2 cellular contexts compared by ENCODE assay signal in the genomic region with DNA sequence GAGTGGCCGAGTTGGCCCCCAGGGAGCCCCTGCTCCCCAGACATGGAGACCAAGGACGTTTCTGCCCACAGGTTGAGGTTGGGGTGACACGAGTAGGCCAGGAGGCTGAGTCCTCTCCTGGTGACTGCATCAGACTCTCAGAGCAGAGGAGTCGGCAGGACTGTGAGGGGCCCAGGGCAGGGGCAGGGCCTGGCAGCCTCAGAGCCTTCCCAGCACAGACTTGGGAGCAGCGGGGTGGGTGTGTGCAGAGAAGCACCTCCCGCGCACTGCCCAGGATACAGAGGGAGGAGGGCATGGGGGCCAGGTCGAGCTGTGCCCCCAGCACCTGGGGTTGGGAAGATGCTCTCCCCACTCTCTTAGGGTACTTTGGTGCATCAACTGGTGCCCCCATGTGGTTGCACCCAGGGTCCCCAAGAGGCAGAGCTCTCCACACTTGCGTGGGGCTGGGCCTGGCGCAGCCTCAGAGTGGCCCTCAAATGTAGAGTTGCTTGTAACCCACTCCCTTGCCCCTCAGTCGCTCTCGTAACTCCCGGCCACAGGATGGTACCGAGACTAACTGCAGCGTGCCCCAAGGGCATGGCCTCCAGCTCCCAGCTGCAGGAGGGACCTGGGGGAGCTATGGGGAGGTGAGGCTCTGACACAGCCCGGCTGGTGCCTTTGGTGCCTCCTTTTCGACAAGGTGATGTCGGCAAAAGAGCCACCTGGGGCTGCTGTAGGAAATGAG.
TF ChIP-seq lines count a peak whose summit lies in the region.

No MANE protein-coding gene starts in this region.

TF ChIP-seq in HEK293, 187 proteins besides CTCF, POLR2A, EP300 and RAD21 (continued from another document):
- TF ChIP-seq, protein P1, sequence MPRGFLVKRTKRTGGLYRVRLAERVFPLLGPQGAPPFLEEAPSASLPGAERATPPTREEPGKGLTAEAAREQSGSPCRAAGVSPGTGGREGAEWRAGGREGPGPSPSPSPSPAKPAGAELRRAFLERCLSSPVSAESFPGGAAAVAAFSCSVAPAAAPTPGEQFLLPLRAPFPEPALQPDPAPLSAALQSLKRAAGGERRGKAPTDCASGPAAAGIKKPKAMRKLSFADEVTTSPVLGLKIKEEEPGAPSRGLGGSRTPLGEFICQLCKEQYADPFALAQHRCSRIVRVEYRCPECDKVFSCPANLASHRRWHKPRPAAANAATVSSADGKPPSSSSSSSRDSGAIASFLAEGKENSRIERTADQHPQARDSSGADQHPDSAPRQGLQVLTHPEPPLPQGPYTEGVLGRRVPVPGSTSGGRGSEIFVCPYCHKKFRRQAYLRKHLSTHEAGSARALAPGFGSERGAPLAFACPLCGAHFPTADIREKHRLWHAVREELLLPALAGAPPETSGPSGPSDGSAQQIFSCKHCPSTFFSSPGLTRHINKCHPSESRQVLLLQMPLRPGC (tag by site-specific recombination; IDR thresholded peaks at IDR 0.05) = no peak
- no peak for TF ChIP-seq ZNF610 (tag by site-specific recombination; IDR thresholded peaks at IDR 0.05; ENCODE audit: borderline replicate concordance)
- TF ChIP-seq ZNF175 (tag by site-specific recombination; IDR thresholded peaks at IDR 0.05) = no peak
- no peak for TF ChIP-seq ZFHX2 (tag by site-specific recombination; conservative IDR thresholded peaks at IDR 0.05)
- no peak for TF ChIP-seq TRIM28 (IDR thresholded peaks at IDR 0.05; ENCODE audit: borderline replicate concordance, low read length)
- TF ChIP-seq ZNF335 (tag by site-specific recombination; conservative IDR thresholded peaks at IDR 0.05) = no peak
- TF ChIP-seq SETDB1 (IDR thresholded peaks at IDR 0.05; ENCODE audit: insufficient read length, low read length) = no peak
- TF ChIP-seq ZBTB8A (tag by site-specific recombination; IDR thresholded peaks at IDR 0.05) = no peak
- TF ChIP-seq, protein P2, sequence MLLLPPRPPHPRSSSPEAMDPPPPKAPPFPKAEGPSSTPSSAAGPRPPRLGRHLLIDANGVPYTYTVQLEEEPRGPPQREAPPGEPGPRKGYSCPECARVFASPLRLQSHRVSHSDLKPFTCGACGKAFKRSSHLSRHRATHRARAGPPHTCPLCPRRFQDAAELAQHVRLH (tag by site-specific recombination; IDR thresholded peaks at IDR 0.05) = no peak
- TF ChIP-seq ZBTB17 (tag by site-specific recombination; IDR thresholded peaks at IDR 0.05) = no peak
- TF ChIP-seq MYNN (tag by site-specific recombination; IDR thresholded peaks at IDR 0.05; ENCODE audit: borderline replicate concordance) = no peak
- TF ChIP-seq ZNF416 (tag by site-specific recombination; IDR thresholded peaks at IDR 0.05) = no peak
- no peak for TF ChIP-seq ZNF473 (tag by site-specific recombination; IDR thresholded peaks at IDR 0.05)
- TF ChIP-seq, protein P3, sequence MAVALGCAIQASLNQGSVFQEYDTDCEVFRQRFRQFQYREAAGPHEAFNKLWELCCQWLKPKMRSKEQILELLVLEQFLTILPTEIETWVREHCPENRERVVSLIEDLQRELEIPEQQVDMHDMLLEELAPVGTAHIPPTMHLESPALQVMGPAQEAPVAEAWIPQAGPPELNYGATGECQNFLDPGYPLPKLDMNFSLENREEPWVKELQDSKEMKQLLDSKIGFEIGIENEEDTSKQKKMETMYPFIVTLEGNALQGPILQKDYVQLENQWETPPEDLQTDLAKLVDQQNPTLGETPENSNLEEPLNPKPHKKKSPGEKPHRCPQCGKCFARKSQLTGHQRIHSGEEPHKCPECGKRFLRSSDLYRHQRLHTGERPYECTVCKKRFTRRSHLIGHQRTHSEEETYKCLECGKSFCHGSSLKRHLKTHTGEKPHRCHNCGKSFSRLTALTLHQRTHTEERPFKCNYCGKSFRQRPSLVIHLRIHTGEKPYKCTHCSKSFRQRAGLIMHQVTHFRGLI (tag by site-specific recombination; IDR thresholded peaks at IDR 0.05) = no peak

TF ChIP-seq in WTC11, 78 proteins besides CTCF, POLR2A, EP300 and RAD21 (continued from another document):
- TF ChIP-seq, protein P4, sequence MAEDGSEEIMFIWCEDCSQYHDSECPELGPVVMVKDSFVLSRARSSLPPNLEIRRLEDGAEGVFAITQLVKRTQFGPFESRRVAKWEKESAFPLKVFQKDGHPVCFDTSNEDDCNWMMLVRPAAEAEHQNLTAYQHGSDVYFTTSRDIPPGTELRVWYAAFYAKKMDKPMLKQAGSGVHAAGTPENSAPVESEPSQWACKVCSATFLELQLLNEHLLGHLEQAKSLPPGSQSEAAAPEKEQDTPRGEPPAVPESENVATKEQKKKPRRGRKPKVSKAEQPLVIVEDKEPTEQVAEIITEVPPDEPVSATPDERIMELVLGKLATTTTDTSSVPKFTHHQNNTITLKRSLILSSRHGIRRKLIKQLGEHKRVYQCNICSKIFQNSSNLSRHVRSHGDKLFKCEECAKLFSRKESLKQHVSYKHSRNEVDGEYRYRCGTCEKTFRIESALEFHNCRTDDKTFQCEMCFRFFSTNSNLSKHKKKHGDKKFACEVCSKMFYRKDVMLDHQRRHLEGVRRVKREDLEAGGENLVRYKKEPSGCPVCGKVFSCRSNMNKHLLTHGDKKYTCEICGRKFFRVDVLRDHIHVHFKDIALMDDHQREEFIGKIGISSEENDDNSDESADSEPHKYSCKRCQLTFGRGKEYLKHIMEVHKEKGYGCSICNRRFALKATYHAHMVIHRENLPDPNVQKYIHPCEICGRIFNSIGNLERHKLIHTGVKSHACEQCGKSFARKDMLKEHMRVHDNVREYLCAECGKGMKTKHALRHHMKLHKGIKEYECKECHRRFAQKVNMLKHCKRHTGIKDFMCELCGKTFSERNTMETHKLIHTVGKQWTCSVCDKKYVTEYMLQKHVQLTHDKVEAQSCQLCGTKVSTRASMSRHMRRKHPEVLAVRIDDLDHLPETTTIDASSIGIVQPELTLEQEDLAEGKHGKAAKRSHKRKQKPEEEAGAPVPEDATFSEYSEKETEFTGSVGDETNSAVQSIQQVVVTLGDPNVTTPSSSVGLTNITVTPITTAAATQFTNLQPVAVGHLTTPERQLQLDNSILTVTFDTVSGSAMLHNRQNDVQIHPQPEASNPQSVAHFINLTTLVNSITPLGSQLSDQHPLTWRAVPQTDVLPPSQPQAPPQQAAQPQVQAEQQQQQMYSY (CRISPR knock-in tag; IDR thresholded peaks at IDR 0.05) = no peak
- TF ChIP-seq HMGA2 (CRISPR knock-in tag; IDR thresholded peaks at IDR 0.05) = no peak
- no peak for TF ChIP-seq NFE2L1 (CRISPR knock-in tag; IDR thresholded peaks at IDR 0.05)
- TF ChIP-seq, protein P5, sequence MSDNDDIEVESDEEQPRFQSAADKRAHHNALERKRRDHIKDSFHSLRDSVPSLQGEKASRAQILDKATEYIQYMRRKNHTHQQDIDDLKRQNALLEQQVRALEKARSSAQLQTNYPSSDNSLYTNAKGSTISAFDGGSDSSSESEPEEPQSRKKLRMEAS (CRISPR knock-in tag; IDR thresholded peaks at IDR 0.05) = no peak
- TF ChIP-seq, protein P6, sequence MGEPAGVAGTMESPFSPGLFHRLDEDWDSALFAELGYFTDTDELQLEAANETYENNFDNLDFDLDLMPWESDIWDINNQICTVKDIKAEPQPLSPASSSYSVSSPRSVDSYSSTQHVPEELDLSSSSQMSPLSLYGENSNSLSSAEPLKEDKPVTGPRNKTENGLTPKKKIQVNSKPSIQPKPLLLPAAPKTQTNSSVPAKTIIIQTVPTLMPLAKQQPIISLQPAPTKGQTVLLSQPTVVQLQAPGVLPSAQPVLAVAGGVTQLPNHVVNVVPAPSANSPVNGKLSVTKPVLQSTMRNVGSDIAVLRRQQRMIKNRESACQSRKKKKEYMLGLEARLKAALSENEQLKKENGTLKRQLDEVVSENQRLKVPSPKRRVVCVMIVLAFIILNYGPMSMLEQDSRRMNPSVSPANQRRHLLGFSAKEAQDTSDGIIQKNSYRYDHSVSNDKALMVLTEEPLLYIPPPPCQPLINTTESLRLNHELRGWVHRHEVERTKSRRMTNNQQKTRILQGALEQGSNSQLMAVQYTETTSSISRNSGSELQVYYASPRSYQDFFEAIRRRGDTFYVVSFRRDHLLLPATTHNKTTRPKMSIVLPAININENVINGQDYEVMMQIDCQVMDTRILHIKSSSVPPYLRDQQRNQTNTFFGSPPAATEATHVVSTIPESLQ (CRISPR knock-in tag; IDR thresholded peaks at IDR 0.05) = no peak
- TF ChIP-seq, protein P7, sequence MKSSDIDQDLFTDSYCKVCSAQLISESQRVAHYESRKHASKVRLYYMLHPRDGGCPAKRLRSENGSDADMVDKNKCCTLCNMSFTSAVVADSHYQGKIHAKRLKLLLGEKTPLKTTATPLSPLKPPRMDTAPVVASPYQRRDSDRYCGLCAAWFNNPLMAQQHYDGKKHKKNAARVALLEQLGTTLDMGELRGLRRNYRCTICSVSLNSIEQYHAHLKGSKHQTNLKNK (CRISPR knock-in tag; IDR thresholded peaks at IDR 0.05) = no peak
